Comparison of ENCODE assay signal across 8 cellular contexts in the genomic region with DNA sequence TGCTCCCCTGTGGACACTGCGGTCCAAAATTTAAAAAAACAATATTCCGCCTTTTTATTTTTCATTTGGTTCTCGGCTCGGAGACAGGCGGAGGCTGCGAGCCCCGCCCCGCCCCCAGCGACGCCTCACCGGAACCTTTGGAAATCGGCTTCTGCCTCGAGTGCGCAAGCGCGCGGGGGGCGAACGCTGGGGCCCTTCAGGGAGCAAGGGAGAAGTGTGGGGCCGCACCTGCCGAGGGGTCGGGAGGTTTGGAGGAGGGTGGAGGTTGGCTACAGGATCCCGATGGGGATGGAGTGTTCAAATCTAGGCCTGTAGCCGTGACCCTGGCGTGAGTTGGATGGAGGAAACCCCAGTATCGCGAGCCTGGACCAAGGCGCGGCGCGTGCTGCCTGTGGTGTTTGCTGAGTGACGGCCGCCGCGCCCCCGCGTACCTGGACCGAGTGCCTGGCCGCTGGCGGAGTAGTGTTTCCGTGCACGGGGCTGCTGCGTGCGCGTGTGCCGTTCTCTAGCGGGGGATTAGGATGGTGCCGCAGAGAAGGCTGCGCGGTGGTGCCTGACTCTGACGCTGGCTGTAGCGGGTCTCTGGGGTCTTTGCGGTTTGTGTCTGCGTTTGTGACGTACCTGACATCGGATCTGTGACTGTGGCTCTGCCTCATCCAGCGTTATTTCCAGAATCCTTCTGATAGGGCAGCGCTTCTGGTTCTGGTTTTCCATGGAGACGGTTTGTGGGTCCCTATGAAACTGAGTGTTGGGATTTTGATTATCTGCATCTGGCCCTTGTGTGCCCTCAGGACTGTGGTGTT. TPM values are rescaled to one million over a fixed set of nuclear protein-coding genes. Genes with fewer than 3 reads are reported as not detected.
DNase-seq lines count a peak whose midpoint lies in the region; ATAC-seq and TF ChIP-seq lines count a peak whose summit lies in the region.

No MANE protein-coding gene starts in this region.

- peak overlapping the region; percentile 47 for H3K27ac ChIP-seq in foreskin keratinocyte

- DNase-seq in CMK (ENCODE audit: low read depth), result peak; percentile 42
- peak; percentile 1 for DNase-seq in HT1080 (ENCODE audit: low read depth)
- peak; percentile 87 for DNase-seq in RKO (ENCODE audit: low spot score)
- DNase-seq in activated gamma-delta T cell treated with Interleukin-2 at 50 U/mL for 16 hours, result peak; percentile 77
- peak; percentile 69 to 88 for DNase-seq in foreskin keratinocyte
- peak; percentile 64 for DNase-seq in stromal cell of bone marrow (ENCODE audit: low read depth)

- ATAC-seq in GM19468 (IDR thresholded peaks at IDR 0.05; ENCODE audit: extremely low read depth, unreplicated experiment) (peak; percentile 17), foreskin keratinocyte (peak; percentile 77)

- H3K4me3 ChIP-seq in neuron (ENCODE audit: low read length), result peak overlapping the region; percentile 77

- H3K36me3 ChIP-seq in neuron (ENCODE audit: insufficient read depth, low read length), result no peaks in the 10 kb centered on the region

- peak overlapping the region; percentile 82 for H2AFZ ChIP-seq in neuron (ENCODE audit: low read depth, low read length)

- peaks cover 8% of the 10 kb centered on the region for H3K9me3 ChIP-seq in neuron (ENCODE audit: low read length)

- no peaks in the 10 kb centered on the region for H3K27me3 ChIP-seq in foreskin keratinocyte
- no peaks in the 10 kb centered on the region for H3K27me3 ChIP-seq in neuron (ENCODE audit: insufficient read depth, low read length)

- H3K4me1 ChIP-seq in foreskin keratinocyte, result peaks cover 10% of the 10 kb centered on the region
- H3K4me1 ChIP-seq in neuron (ENCODE audit: insufficient read depth, low read length), result peaks cover 5% of the 10 kb centered on the region

- TF ChIP-seq CTCF in foreskin keratinocyte (conservative IDR thresholded peaks at IDR 0.05), result no peak

RNA-seq across cellular contexts. Expression of a gene that starts 0.6 kb away (rescaled TPM):
- 0.30 and 0.31 TPM in 2 replicates for total RNA-seq in HT1080 (2014; rRNA removed; shearing (Covaris generic))
- 0.13 and 0.24 TPM in 2 replicates for polyA plus RNA-seq in HT1080 (2015; cell fraction: cytosol; rRNA removed)
- polyA plus RNA-seq in HT1080 (2015; cell fraction: nucleus; rRNA removed), result 0.35 and 0.95 TPM in 2 replicates
- total RNA-seq in foreskin keratinocyte, result 10.6 and 12.7 TPM in 2 replicates
- 1.2 and 1.3 TPM in 2 replicates for polyA plus RNA-seq in foreskin keratinocyte

Comparison
In these comparisons a context has a peak if more than half of its experiments do, and no peak if none do; other contexts are left out.
1. Peak in every context shown above with its lines: DNase-seq, ATAC-seq, H3K4me3 ChIP-seq and H3K27ac ChIP-seq.
2. DNase-seq: peak in every context shown above with its lines; median percentile 87 in RKO; 78 in foreskin keratinocyte; 77 in activated gamma-delta T cell treated with Interleukin-2 at 50 U/mL for 16 hours; 64 in stromal cell of bone marrow; 42 in CMK; 1 in HT1080.